Comparison of ENCODE assay signal across 12 cellular contexts in the genomic region with DNA sequence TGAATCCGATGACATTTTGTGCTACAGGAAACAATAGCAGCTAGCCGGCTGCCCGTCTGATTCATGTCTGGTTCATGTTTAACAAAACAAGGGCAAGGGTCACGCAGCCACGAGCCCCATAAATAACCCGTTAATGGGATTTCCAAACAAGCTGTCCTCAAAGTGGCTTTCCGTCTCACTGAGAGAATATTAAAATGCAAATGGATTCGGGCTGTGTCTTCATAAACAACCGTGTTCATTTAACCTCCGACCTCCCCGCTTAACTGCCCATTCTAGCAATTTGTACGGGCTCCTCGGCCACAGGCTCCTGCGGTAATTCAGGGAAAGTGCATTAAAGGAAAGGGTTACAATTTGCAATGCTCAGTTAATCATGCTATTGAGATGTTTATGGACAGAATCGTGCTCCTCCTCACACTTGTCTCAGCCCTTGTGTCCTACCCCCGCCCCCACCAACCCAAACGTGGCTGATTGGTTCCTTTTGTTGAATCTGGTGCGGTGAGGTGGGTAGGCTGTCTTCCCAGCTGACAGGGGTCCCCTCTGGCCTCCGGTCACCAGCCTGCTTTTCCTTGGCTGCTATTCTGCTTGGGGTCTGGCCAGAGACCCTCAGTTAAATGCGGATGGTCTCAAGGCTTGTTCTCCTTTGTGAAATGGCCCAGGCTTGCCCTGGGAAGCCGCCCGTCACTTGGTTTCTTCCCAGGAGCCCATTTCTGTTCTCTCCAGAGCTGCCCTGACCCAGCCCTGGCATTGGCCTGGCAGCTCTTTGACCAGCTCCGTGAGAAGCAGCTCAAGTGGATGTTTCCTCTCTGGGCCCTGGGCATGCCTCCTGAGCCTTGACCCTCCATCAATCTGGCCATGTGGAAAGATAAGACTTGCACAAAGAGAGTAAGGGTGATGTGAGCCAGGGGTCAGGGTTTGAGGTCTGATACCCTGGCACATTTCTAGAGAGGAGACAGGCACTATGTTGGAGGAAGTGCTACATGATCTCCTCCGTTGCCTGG.
A peak's percentile ranks its signal among the peaks of the same experiment; 100 is the strongest.
DNase-seq lines count a peak whose midpoint lies in the region; ATAC-seq, FAIRE-seq and TF ChIP-seq lines count a peak whose summit lies in the region.
"Had no signal": no experiment of that assay in that cellular context is flagged by ENCODE, and none has a peak within 500 bp of the region (broad histone marks: within the 10 kb centered on the region; RNA-seq: fewer than 3 reads in every experiment).

No MANE protein-coding gene starts in this region.

- TF ChIP-seq CTCF in astrocyte (IDR thresholded peaks at IDR 0.05; ENCODE audit: insufficient read depth, low read depth, low read length): no peak

- peak overlapping the region; percentile 58 for H3K4me2 ChIP-seq in astrocyte (ENCODE audit: low read length)
- H3K4me2 ChIP-seq: SK-N-SH had no signal

- peaks cover 5% of the 10 kb centered on the region for H3K4me1 Mint-ChIP-seq in astrocyte (ENCODE audit: low read depth, unreplicated experiment)

- DNase-seq in NOMO-1 treated with DMSO at 0.1 percent for 48 hours (lab: John Stamatoyannopoulos, UW; ENCODE audit: unreplicated experiment) (peak; percentile 22), NOMO-1 treated with dmso at 0.1 percent for 144 hours (lab: John Stamatoyannopoulos, UW; ENCODE audit: unreplicated experiment) (no peak), astrocyte (ENCODE audit: low read depth) (peak; percentile 22), left colon (peak; percentile 41 to 54), urothelium cell line (ENCODE audit: low spot score) (peak; percentile 25), foreskin melanocyte (no peak)
- no peak for DNase-seq in activated T-cell treated with anti-CD3 and anti-CD28 coated beads, Interleukin-2, amount 50 U/mL, for 1 hour
- DNase-seq: activated CD4-positive, CD25-positive, alpha-beta regulatory T cell treated with anti-CD3 and anti-CD28 coated beads, Interleukin-2, amount 50 U/mL, for 72 hours; activated effector memory CD4-positive, alpha-beta T cell treated with anti-CD3 and anti-CD28 coated beads, Interleukin-2, amount 50 U/mL, for 16 hours; SK-N-SH had no signal

- no peaks in the 10 kb centered on the region for H3K36me3 ChIP-seq in astrocyte (ENCODE audit: insufficient read depth, low read length)

- H3K27ac Mint-ChIP-seq in astrocyte (ENCODE audit: unreplicated experiment): no peak overlapping the region

- no peak overlapping the region for H3K27ac ChIP-seq in astrocyte (ENCODE audit: low read depth, low read length)

- no peaks in the 10 kb centered on the region for H3K9me3 ChIP-seq in astrocyte (ENCODE audit: insufficient read depth, low read depth, low read length)
- H3K9me3 ChIP-seq: SK-N-SH had no signal

- H3K27me3 Mint-ChIP-seq in astrocyte (ENCODE audit: low read depth, unreplicated experiment): peaks cover 52% of the 10 kb centered on the region

- intact Hi-C loops in left colon (cut with DNase I, micrococcal nuclease): no loop called here

- H3K4me1 ChIP-seq in astrocyte (ENCODE audit: insufficient read depth, low read length): peaks cover 6% of the 10 kb centered on the region

- no peak overlapping the region for H3K4me3 ChIP-seq in astrocyte (ENCODE audit: insufficient read depth, low read depth, low read length)

- no peaks in the 10 kb centered on the region for H4K20me1 ChIP-seq in astrocyte (ENCODE audit: insufficient read depth, low read length)

- H3K36me3 Mint-ChIP-seq in astrocyte (ENCODE audit: low read depth, unreplicated experiment): peaks cover 2% of the 10 kb centered on the region

- no peak overlapping the region for H2AFZ ChIP-seq in astrocyte (ENCODE audit: low read depth, low read length)

- ATAC-seq in left colon (peak; percentile 76), GM19455 (IDR thresholded peaks at IDR 0.05; ENCODE audit: unreplicated experiment) (no peak)

- no peaks in the 10 kb centered on the region for H3K79me2 ChIP-seq in astrocyte (ENCODE audit: insufficient read depth, low read length)

- H3K9me3 Mint-ChIP-seq in astrocyte (ENCODE audit: unreplicated experiment): peaks cover 2% of the 10 kb centered on the region

- H3K9ac ChIP-seq in astrocyte (ENCODE audit: low read length): no peak overlapping the region
- H3K9ac ChIP-seq: SK-N-SH had no signal

- FAIRE-seq in astrocyte (lab: Jason Lieb, UNC) (no peak), urothelium cell line (lab: Jason Lieb, UNC) (no peak)
- FAIRE-seq: A204.1 had no signal

- H3K4me3 Mint-ChIP-seq in astrocyte (ENCODE audit: unreplicated experiment): no peak overlapping the region

- peaks cover 23% of the 10 kb centered on the region for H3K27me3 ChIP-seq in astrocyte (ENCODE audit: insufficient read depth, low read length)

Comparison
In these comparisons a context has a peak if more than half of its experiments do, and no peak if none do; other contexts are left out.
1. DNase-seq: peak in NOMO-1 treated with DMSO at 0.1 percent for 48 hours (single experiment), astrocyte (single experiment), left colon (2 of 2) and urothelium cell line (single experiment); none in NOMO-1 treated with dmso at 0.1 percent for 144 hours (single experiment), foreskin melanocyte (single experiment) and activated T-cell treated with anti-CD3 and anti-CD28 coated beads, Interleukin-2, amount 50 U/mL, for 1 hour (single experiment).